15 cellular contexts compared by ENCODE assay signal in genomic region chr2:157895531-157895930, GRCh38. TPM values are rescaled to one million over a fixed set of nuclear protein-coding genes. Genes with fewer than 3 reads are reported as not detected.
DNase-seq lines count a peak whose midpoint lies in the region; ATAC-seq and TF ChIP-seq lines count a peak whose summit lies in the region.
"Had no signal": no experiment of that assay in that cellular context is flagged by ENCODE, and none has a peak within 500 bp of the region (broad histone marks: within the 10 kb centered on the region; RNA-seq: fewer than 3 reads in every experiment).

No MANE protein-coding gene starts in this region.

- H3K4me3 ChIP-seq in adipocyte (ENCODE audit: low read length) (peak overlapping the region; percentile 58), psoas muscle (peak overlapping the region; percentile 25)
- H3K4me3 ChIP-seq: neural progenitor cell, transverse colon had no signal

- H3K9ac ChIP-seq in adipocyte (ENCODE audit: low read length) = peak overlapping the region; percentile 28
- H3K9ac ChIP-seq: KMS-11, neural progenitor cell had no signal

- CTCF ChIA-PET in activated CD4-positive, alpha-beta T cell treated with anti-CD3 and anti-CD28 coated beads for 36 hours (lab: Charles Lee) = interaction anchor here (0.8 to 1.5 kb wide), 5 partner anchors 19 to 403 kb away, joined by 3 to 5 read pairs (median 3); partner anchors contain the start of gene ACVR1

- H3K27me3 ChIP-seq in adipocyte (replicated peaks; ENCODE audit: control insufficient read depth, insufficient read depth, low read length) (no peaks in the 10 kb centered on the region), psoas muscle (ENCODE audit: insufficient read depth in 3 of 3, low read length in 2 of 3) (no peaks in the 10 kb centered on the region)
- H3K27me3 ChIP-seq: neural progenitor cell, transverse colon had no signal

- peak overlapping the region; percentile 82 for H3K27ac Mint-ChIP-seq in activated CD4-positive, alpha-beta T cell treated with anti-CD3 and anti-CD28 coated beads for 36 hours
- H3K27ac Mint-ChIP-seq in immature natural killer cell = no peak overlapping the region

- peaks cover 9% of the 10 kb centered on the region for H3K36me3 Mint-ChIP-seq in activated CD4-positive, alpha-beta T cell treated with anti-CD3 and anti-CD28 coated beads for 36 hours (ENCODE audit: low read depth)
- H3K36me3 Mint-ChIP-seq in immature natural killer cell = no peaks in the 10 kb centered on the region
- H3K36me3 Mint-ChIP-seq: neural progenitor cell had no signal

- no peaks in the 10 kb centered on the region for H3K9me3 Mint-ChIP-seq in activated CD4-positive, alpha-beta T cell treated with anti-CD3 and anti-CD28 coated beads for 36 hours (ENCODE audit: low read depth)
- H3K9me3 Mint-ChIP-seq in immature natural killer cell = no peaks in the 10 kb centered on the region

- H3K27me3 Mint-ChIP-seq in activated CD4-positive, alpha-beta T cell treated with anti-CD3 and anti-CD28 coated beads for 36 hours = no peaks in the 10 kb centered on the region
- H3K27me3 Mint-ChIP-seq in immature natural killer cell (ENCODE audit: low read depth in 3 of 3) = peaks cover 0 to 2% (median 0%) of the 10 kb centered on the region in 3 donors

- no peaks in the 10 kb centered on the region for H3K36me3 ChIP-seq in adipocyte (ENCODE audit: control insufficient read depth, insufficient read depth, low read length, severe bottlenecking)
- no peaks in the 10 kb centered on the region for H3K36me3 ChIP-seq in psoas muscle (ENCODE audit: insufficient read depth in 1 of 2, low read depth in 1 of 2)
- H3K36me3 ChIP-seq: neural progenitor cell, transverse colon had no signal

- H3K4me3 Mint-ChIP-seq in activated CD4-positive, alpha-beta T cell treated with anti-CD3 and anti-CD28 coated beads for 36 hours = no peak overlapping the region
- no peak overlapping the region for H3K4me3 Mint-ChIP-seq in immature natural killer cell
- H3K4me3 Mint-ChIP-seq: neural progenitor cell had no signal

- peak; percentile 31 for ATAC-seq in activated CD4-positive, alpha-beta T cell treated with anti-CD3 and anti-CD28 coated beads for 36 hours
- peak; percentile 75 to 88 (median 84) for ATAC-seq in psoas muscle
- ATAC-seq: activated T-cell treated with anti-CD3 and anti-CD28 coated beads, Interleukin-2, amount 50 U/mL, for 72 hours had no signal

- peaks cover 22% of the 10 kb centered on the region for H3K4me1 ChIP-seq in adipocyte (ENCODE audit: control insufficient read depth, insufficient read depth, low read length)
- no peaks in the 10 kb centered on the region for H3K4me1 ChIP-seq in psoas muscle

- WGBS in psoas muscle, 3 donors = 92 to 98% (median 95%) methylated on average over 2 of the region's 2 CpGs

- no peak for TF ChIP-seq CTCF in psoas muscle (IDR thresholded peaks at IDR 0.05)

- DNase-seq in activated CD4-positive, alpha-beta T cell treated with anti-CD3 and anti-CD28 coated beads for 36 hours = peak; percentile 50
- DNase-seq in activated CD4-positive, alpha-beta T cell treated with anti-CD3 and anti-CD28 coated beads, Interleukin-2, amount 50 U/mL, for 4 hours = no peak
- peak; percentile 30 for DNase-seq in HT1080 (ENCODE audit: low read depth)
- DNase-seq in adipocyte (ENCODE audit: low read depth) = peak; percentile 6
- DNase-seq in psoas muscle = no peak
- DNase-seq in superior temporal gyrus (ENCODE audit: extremely low spot score) = no peak
- no peak for DNase-seq in SW 1271 (lab: John Stamatoyannopoulos, UW)
- DNase-seq in immature natural killer cell = no peak
- DNase-seq: NCI-H2029 treated with DMSO at 0.1 percent for 48 hours, Right ventricle myocardium superior, small intestine, transverse colon had no signal

- POLR2A ChIA-PET in activated CD4-positive, alpha-beta T cell treated with anti-CD3 and anti-CD28 coated beads for 36 hours (lab: Charles Lee) = interaction anchor here (0.7 to 1.1 kb wide), 3 partner anchors 19 to 491 kb away, joined by 3 to 6 read pairs (median 3); partner anchors contain the start of gene ACVR1

- intact Hi-C loops in activated CD4-positive, alpha-beta T cell treated with anti-CD3 and anti-CD28 coated beads for 36 hours (cut with DNase I, micrococcal nuclease) = loop anchor here (5.0 to 10.0 kb wide), 7 partner anchors 113 to 1563 kb away; partner anchors contain the start of genes ACVR1C (in 2 of the 2) and NR4A2 (in 1 of the 2)
- intact Hi-C loops in psoas muscle (cut with DNase I) = no loop called here

- H3K9me3 ChIP-seq in adipocyte (ENCODE audit: control insufficient read depth, low read length) (no peaks in the 10 kb centered on the region), psoas muscle (no peaks in the 10 kb centered on the region)
- H3K9me3 ChIP-seq: transverse colon had no signal

- peak overlapping the region; percentile 50 for H3K27ac ChIP-seq in psoas muscle
- H3K27ac ChIP-seq: KMS-11, neural progenitor cell, transverse colon had no signal

- H3K4me1 Mint-ChIP-seq in activated CD4-positive, alpha-beta T cell treated with anti-CD3 and anti-CD28 coated beads for 36 hours = peaks cover 91% of the 10 kb centered on the region
- peaks cover 13 to 37% of the 10 kb centered on the region in 2 donors for H3K4me1 Mint-ChIP-seq in immature natural killer cell

RNA-seq across cellular contexts. Expression of gene ACVR1, which starts 19.4 kb away (rescaled TPM):
- 10 to 100 TPM; 17.1 to 23.0 TPM for total RNA-seq in activated CD4-positive, alpha-beta T cell treated with anti-CD3 and anti-CD28 coated beads for 36 hours
- 10.4 and 12.6 TPM in 2 replicates for total RNA-seq in HT1080 (2014; rRNA removed; shearing (Covaris generic))
- 27.0 and 34.2 TPM in 2 replicates for polyA plus RNA-seq in HT1080 (2015; cell fraction: cytosol; rRNA removed)
- 26.9 and 32.6 TPM in 2 replicates for polyA plus RNA-seq in HT1080 (2015; cell fraction: nucleus; rRNA removed)
- total RNA-seq in psoas muscle = 10 to 100 TPM; 23.6 to 28.0 (median 25.4) TPM
- polyA plus RNA-seq in psoas muscle = 10 to 100 TPM in 2 of 3 donors, 1 to 10 TPM in 1; 9.5 to 24.1 (median 14.9) TPM
- polyA plus RNA-seq in immature natural killer cell = 1 to 10 TPM in 2 of 3 donors, under 1 TPM in 1; 0.46 to 1.4 (median 1.1) TPM

Comparison
In these comparisons a context has a peak if more than half of its experiments do, and no peak if none do; other contexts are left out.
1. DNase-seq: peak in activated CD4-positive, alpha-beta T cell treated with anti-CD3 and anti-CD28 coated beads for 36 hours (single experiment), HT1080 (single experiment) and adipocyte (single experiment); none in activated CD4-positive, alpha-beta T cell treated with anti-CD3 and anti-CD28 coated beads, Interleukin-2, amount 50 U/mL, for 4 hours (0 of 2), psoas muscle (0 of 2), superior temporal gyrus (single experiment), SW 1271 (0 of 2) and immature natural killer cell (0 of 3).
2. intact Hi-C loops: an anchor here in activated CD4-positive, alpha-beta T cell treated with anti-CD3 and anti-CD28 coated beads for 36 hours (5.0 to 10.0 kb wide); none called in psoas muscle.